Comparison of ENCODE assay signal across 1 cellular context in genomic region chr9:136109351-136110081, GRCh38.
TF ChIP-seq lines count a peak whose summit lies in the region.

No MANE protein-coding gene starts in this region.

TF ChIP-seq in HEK293, 187 proteins besides CTCF, POLR2A, EP300 and RAD21 (continued from another document and continues in another):
- TF ChIP-seq, protein P1, sequence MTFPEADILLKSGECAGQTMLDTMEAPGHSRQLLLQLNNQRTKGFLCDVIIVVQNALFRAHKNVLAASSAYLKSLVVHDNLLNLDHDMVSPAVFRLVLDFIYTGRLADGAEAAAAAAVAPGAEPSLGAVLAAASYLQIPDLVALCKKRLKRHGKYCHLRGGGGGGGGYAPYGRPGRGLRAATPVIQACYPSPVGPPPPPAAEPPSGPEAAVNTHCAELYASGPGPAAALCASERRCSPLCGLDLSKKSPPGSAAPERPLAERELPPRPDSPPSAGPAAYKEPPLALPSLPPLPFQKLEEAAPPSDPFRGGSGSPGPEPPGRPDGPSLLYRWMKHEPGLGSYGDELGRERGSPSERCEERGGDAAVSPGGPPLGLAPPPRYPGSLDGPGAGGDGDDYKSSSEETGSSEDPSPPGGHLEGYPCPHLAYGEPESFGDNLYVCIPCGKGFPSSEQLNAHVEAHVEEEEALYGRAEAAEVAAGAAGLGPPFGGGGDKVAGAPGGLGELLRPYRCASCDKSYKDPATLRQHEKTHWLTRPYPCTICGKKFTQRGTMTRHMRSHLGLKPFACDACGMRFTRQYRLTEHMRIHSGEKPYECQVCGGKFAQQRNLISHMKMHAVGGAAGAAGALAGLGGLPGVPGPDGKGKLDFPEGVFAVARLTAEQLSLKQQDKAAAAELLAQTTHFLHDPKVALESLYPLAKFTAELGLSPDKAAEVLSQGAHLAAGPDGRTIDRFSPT (tag by site-specific recombination; IDR thresholded peaks at IDR 0.05): peak; percentile 90
- TF ChIP-seq ZNF121 (tag by site-specific recombination; IDR thresholded peaks at IDR 0.05) (peak; percentile 7; the same call in 1 of the 2 replicates), INSM2 (tag by site-specific recombination; IDR thresholded peaks at IDR 0.05) (peak; percentile 92), ZBTB20 (tag by site-specific recombination; IDR thresholded peaks at IDR 0.05) (peak; percentile 91), ZNF416 (tag by site-specific recombination; IDR thresholded peaks at IDR 0.05) (peak; percentile 84), ZNF585B (tag by site-specific recombination; IDR thresholded peaks at IDR 0.05) (peak; percentile 31), ELK4 (IDR thresholded peaks at IDR 0.05; ENCODE audit: borderline replicate concordance, low read depth, low read length) (peak; percentile 84; the same call in 1 of the 2 replicates), ZBTB21 (tag by site-specific recombination; IDR thresholded peaks at IDR 0.05) (0 out of 2 replicates have a peak, but pooled peaks have one; percentile 14), GLI2 (tag by site-specific recombination; IDR thresholded peaks at IDR 0.05; ENCODE audit: borderline replicate concordance, low read depth) (0 out of 2 replicates have a peak, but pooled peaks have one; percentile 70), ZIC2 (tag by site-specific recombination; IDR thresholded peaks at IDR 0.05) (peak; percentile 95), ZNF654 (tag by site-specific recombination; IDR thresholded peaks at IDR 0.05; ENCODE audit: low read depth) (no peak), ZNF391 (tag by site-specific recombination; IDR thresholded peaks at IDR 0.05; ENCODE audit: borderline replicate concordance, low read depth) (peak; percentile 96), ZFP41 (tag by site-specific recombination; IDR thresholded peaks at IDR 0.05; ENCODE audit: borderline replicate concordance) (no peak), YY2 (tag by site-specific recombination; IDR thresholded peaks at IDR 0.05) (peak; percentile 28; the same call in 1 of the 2 replicates), KLF16 (tag by site-specific recombination; IDR thresholded peaks at IDR 0.05) (peak; percentile 81), ZNF248 (tag by site-specific recombination; IDR thresholded peaks at IDR 0.05) (no peak), SP7 (tag by site-specific recombination; IDR thresholded peaks at IDR 0.05) (peak; percentile 82), ZFP69B (tag by site-specific recombination; IDR thresholded peaks at IDR 0.05) (peak; percentile 40), ZSCAN4 (tag by site-specific recombination; IDR thresholded peaks at IDR 0.05) (no peak), ZNF660 (tag by site-specific recombination; IDR thresholded peaks at IDR 0.05) (peak; percentile 99), MEIS1 (CRISPR knock-in tag; IDR thresholded peaks at IDR 0.05; ENCODE audit: borderline replicate concordance) (no peak), ZSCAN5A (tag by site-specific recombination; IDR thresholded peaks at IDR 0.05) (no peak; the same call in 1 of the 2 replicates), AEBP2 (tag by site-specific recombination; IDR thresholded peaks at IDR 0.05; ENCODE audit: borderline replicate concordance) (no peak), FEZF1 (tag by site-specific recombination; IDR thresholded peaks at IDR 0.05) (peak; percentile 61; the same call in 1 of the 2 replicates), ZNF335 (tag by site-specific recombination; conservative IDR thresholded peaks at IDR 0.05) (peak; percentile 58), ZNF692 (tag by site-specific recombination; IDR thresholded peaks at IDR 0.05) (peak; percentile 93), ZNF146 (tag by site-specific recombination; IDR thresholded peaks at IDR 0.05) (peak; percentile 7; the same call in 1 of the 2 replicates), ZNF350 (tag by site-specific recombination; IDR thresholded peaks at IDR 0.05) (no peak)
- TF ChIP-seq, protein P2, sequence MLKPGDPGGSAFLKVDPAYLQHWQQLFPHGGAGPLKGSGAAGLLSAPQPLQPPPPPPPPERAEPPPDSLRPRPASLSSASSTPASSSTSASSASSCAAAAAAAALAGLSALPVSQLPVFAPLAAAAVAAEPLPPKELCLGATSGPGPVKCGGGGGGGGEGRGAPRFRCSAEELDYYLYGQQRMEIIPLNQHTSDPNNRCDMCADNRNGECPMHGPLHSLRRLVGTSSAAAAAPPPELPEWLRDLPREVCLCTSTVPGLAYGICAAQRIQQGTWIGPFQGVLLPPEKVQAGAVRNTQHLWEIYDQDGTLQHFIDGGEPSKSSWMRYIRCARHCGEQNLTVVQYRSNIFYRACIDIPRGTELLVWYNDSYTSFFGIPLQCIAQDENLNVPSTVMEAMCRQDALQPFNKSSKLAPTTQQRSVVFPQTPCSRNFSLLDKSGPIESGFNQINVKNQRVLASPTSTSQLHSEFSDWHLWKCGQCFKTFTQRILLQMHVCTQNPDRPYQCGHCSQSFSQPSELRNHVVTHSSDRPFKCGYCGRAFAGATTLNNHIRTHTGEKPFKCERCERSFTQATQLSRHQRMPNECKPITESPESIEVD (tag by site-specific recombination; IDR thresholded peaks at IDR 0.05): peak; percentile 56; the same call in 1 of the 2 replicates
- TF ChIP-seq, protein P3, sequence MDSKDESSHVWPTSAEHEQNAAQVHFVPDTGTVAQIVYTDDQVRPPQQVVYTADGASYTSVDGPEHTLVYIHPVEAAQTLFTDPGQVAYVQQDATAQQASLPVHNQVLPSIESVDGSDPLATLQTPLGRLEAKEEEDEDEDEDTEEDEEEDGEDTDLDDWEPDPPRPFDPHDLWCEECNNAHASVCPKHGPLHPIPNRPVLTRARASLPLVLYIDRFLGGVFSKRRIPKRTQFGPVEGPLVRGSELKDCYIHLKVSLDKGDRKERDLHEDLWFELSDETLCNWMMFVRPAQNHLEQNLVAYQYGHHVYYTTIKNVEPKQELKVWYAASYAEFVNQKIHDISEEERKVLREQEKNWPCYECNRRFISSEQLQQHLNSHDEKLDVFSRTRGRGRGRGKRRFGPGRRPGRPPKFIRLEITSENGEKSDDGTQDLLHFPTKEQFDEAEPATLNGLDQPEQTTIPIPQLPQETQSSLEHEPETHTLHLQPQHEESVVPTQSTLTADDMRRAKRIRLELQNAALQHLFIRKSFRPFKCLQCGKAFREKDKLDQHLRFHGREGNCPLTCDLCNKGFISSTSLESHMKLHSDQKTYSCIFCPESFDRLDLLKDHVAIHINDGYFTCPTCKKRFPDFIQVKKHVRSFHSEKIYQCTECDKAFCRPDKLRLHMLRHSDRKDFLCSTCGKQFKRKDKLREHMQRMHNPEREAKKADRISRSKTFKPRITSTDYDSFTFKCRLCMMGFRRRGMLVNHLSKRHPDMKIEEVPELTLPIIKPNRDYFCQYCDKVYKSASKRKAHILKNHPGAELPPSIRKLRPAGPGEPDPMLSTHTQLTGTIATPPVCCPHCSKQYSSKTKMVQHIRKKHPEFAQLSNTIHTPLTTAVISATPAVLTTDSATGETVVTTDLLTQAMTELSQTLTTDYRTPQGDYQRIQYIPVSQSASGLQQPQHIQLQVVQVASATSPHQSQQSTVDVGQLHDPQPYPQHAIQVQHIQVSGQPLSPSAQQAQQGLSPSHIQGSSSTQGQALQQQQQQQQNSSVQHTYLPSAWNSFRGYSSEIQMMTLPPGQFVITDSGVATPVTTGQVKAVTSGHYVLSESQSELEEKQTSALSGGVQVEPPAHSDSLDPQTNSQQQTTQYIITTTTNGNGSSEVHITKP (tag by site-specific recombination; IDR thresholded peaks at IDR 0.05): peak; percentile 33; the same call in 1 of the 2 replicates
- TF ChIP-seq, protein P4, sequence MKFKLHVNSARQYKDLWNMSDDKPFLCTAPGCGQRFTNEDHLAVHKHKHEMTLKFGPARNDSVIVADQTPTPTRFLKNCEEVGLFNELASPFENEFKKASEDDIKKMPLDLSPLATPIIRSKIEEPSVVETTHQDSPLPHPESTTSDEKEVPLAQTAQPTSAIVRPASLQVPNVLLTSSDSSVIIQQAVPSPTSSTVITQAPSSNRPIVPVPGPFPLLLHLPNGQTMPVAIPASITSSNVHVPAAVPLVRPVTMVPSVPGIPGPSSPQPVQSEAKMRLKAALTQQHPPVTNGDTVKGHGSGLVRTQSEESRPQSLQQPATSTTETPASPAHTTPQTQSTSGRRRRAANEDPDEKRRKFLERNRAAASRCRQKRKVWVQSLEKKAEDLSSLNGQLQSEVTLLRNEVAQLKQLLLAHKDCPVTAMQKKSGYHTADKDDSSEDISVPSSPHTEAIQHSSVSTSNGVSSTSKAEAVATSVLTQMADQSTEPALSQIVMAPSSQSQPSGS (tag by site-specific recombination; IDR thresholded peaks at IDR 0.05; ENCODE audit: low read depth): no peak
- TF ChIP-seq, protein P5, sequence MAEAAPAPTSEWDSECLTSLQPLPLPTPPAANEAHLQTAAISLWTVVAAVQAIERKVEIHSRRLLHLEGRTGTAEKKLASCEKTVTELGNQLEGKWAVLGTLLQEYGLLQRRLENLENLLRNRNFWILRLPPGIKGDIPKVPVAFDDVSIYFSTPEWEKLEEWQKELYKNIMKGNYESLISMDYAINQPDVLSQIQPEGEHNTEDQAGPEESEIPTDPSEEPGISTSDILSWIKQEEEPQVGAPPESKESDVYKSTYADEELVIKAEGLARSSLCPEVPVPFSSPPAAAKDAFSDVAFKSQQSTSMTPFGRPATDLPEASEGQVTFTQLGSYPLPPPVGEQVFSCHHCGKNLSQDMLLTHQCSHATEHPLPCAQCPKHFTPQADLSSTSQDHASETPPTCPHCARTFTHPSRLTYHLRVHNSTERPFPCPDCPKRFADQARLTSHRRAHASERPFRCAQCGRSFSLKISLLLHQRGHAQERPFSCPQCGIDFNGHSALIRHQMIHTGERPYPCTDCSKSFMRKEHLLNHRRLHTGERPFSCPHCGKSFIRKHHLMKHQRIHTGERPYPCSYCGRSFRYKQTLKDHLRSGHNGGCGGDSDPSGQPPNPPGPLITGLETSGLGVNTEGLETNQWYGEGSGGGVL (tag by site-specific recombination; IDR thresholded peaks at IDR 0.05): peak; percentile 77
- TF ChIP-seq, protein P6, sequence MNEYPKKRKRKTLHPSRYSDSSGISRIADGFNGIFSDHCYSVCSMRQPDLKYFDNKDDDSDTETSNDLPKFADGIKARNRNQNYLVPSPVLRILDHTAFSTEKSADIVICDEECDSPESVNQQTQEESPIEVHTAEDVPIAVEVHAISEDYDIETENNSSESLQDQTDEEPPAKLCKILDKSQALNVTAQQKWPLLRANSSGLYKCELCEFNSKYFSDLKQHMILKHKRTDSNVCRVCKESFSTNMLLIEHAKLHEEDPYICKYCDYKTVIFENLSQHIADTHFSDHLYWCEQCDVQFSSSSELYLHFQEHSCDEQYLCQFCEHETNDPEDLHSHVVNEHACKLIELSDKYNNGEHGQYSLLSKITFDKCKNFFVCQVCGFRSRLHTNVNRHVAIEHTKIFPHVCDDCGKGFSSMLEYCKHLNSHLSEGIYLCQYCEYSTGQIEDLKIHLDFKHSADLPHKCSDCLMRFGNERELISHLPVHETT (tag by site-specific recombination; IDR thresholded peaks at IDR 0.05): no peak
